8 cellular contexts compared by ENCODE assay signal in genomic region chr5:176658007-176658599, GRCh38. TPM values are rescaled to one million over a fixed set of nuclear protein-coding genes. Genes with fewer than 3 reads are reported as not detected.
DNase-seq lines count a peak whose midpoint lies in the region; ATAC-seq, FAIRE-seq and TF ChIP-seq lines count a peak whose summit lies in the region.

No MANE protein-coding gene starts in this region.

- no peaks in the 10 kb centered on the region for H3K27me3 ChIP-seq in A673 (replicated peaks; ENCODE audit: insufficient read depth, low read depth, low read length, poor library complexity)
- H3K27me3 ChIP-seq in HL-60 (ENCODE audit: insufficient read depth, poor library complexity, severe bottlenecking), result no peaks in the 10 kb centered on the region
- H3K27me3 ChIP-seq in Peyer's patch, result no peaks in the 10 kb centered on the region
- H3K27me3 ChIP-seq in fibroblast of lung (ENCODE audit: control insufficient read depth, insufficient read depth, low read length), result no peaks in the 10 kb centered on the region
- no peaks in the 10 kb centered on the region for H3K27me3 ChIP-seq in thoracic aorta (replicated peaks; ENCODE audit: insufficient read depth)

- ATAC-seq in thoracic aorta (ENCODE audit: insufficient number of reproducible peaks, low FRiP score, low read depth), result peak; percentile 65

- H3K4me3 Mint-ChIP-seq in neural crest cell, result peak overlapping the region; percentile 71

- no peaks in the 10 kb centered on the region for H4K20me1 ChIP-seq in fibroblast of lung (ENCODE audit: control insufficient read depth, extremely low read depth, insufficient read depth, low read length)

- peak overlapping the region; percentile 8 for H3K4me2 ChIP-seq in fibroblast of lung (ENCODE audit: extremely low read depth, insufficient read depth, low read length)

- CTCF ChIA-PET in A673 (lab: Charles Lee), result interaction anchor here (1.3 to 1.7 kb wide), 2 partner anchors 8 to 454 kb away, joined by 4 read pairs; no protein-coding TSS in a partner anchor

- H3K27ac Mint-ChIP-seq in neural crest cell (ENCODE audit: unreplicated experiment), result no peak overlapping the region

- H3K4me1 ChIP-seq in A673 (ENCODE audit: insufficient read depth, low read length, poor library complexity, severe bottlenecking) (no peaks in the 10 kb centered on the region), Peyer's patch (peaks cover 0 to 22% (median 17%) of the 10 kb centered on the region in 4 donors), fibroblast of lung (ENCODE audit: control insufficient read depth, extremely low read depth, insufficient read depth, low read length) (peaks cover 2% of the 10 kb centered on the region), thoracic aorta (ENCODE audit: control insufficient read depth in 1 of 2, low read depth in 2 of 2) (peaks cover 0 to 9% of the 10 kb centered on the region in 2 donors)

- H3K27ac ChIP-seq in A673 (ENCODE audit: low read depth, low read length, poor library complexity, severe bottlenecking), result no peak overlapping the region
- no peak overlapping the region for H3K27ac ChIP-seq in HL-60 (replicated peaks)
- peak overlapping the region in 1 of 4 donors; percentile 67 for H3K27ac ChIP-seq in Peyer's patch
- no peak overlapping the region for H3K27ac ChIP-seq in fibroblast of lung (ENCODE audit: insufficient read depth, low read length)
- no peak overlapping the region for H3K27ac ChIP-seq in thoracic aorta

- H3K4me3 ChIP-seq in A673 (ENCODE audit: low read depth, low read length, poor library complexity, severe bottlenecking) (no peak overlapping the region), HL-60 (replicated peaks; ENCODE audit: insufficient read depth, low read length) (no peak overlapping the region), Peyer's patch (no peak overlapping the region), fibroblast of lung (replicated peaks in 1 of 4; ENCODE audit: control extremely low read depth in 1 of 4, insufficient read depth in 1 of 4, low read depth in 3 of 4, low read length in 4 of 4) (no peak overlapping the region), thoracic aorta (no peak overlapping the region)

- TF ChIP-seq POLR2A in GM12892 (IDR thresholded peaks at IDR 0.05; ENCODE audit: low read depth, low read length), result no peak
- no peak for TF ChIP-seq POLR2A in Peyer's patch (IDR thresholded peaks at IDR 0.05)

- no peaks in the 10 kb centered on the region for H3K79me2 ChIP-seq in fibroblast of lung (ENCODE audit: control insufficient read depth, insufficient read depth, low read length)

- H3K36me3 ChIP-seq in A673 (ENCODE audit: insufficient read depth, low read length, poor library complexity, severe bottlenecking) (no peaks in the 10 kb centered on the region), Peyer's patch (peaks cover 0 to 14% (median 0%) of the 10 kb centered on the region in 3 donors), fibroblast of lung (ENCODE audit: control insufficient read depth, insufficient read depth, low read length) (peaks cover 2% of the 10 kb centered on the region), thoracic aorta (peaks cover 16% of the 10 kb centered on the region)

- H3K9me3 Mint-ChIP-seq in neural crest cell, result no peaks in the 10 kb centered on the region

- H3K36me3 Mint-ChIP-seq in neural crest cell (ENCODE audit: low read depth), result peaks cover 3% of the 10 kb centered on the region

- intact Hi-C loops in A673 (cut with micrococcal nuclease; ENCODE audit: unreplicated experiment), result loop anchor here (2.0 kb wide), 1 partner anchor 161 kb away; no protein-coding TSS in a partner anchor

- H3K4me1 Mint-ChIP-seq in neural crest cell, result peaks cover 5% of the 10 kb centered on the region

- POLR2A ChIA-PET in A673 (lab: Charles Lee; ENCODE audit: low non-redundant PET), result no interaction called here

- peak; percentile 80 for FAIRE-seq in GM12892 (lab: Jason Lieb, UNC)

- peak; percentile 79 for TF ChIP-seq CTCF in A673 (conservative IDR thresholded peaks at IDR 0.05; ENCODE audit: low read depth, low read length)
- TF ChIP-seq CTCF in HL-60 (IDR thresholded peaks at IDR 0.05; ENCODE audit: insufficient read depth, low read length), result peak; percentile 98
- peak; percentile 36 to 83 (median 74) for TF ChIP-seq CTCF in Peyer's patch (IDR thresholded peaks at IDR 0.05)
- peak; percentile 81 to 89 for TF ChIP-seq CTCF in fibroblast of lung (conservative IDR thresholded peaks at IDR 0.05 in 1 of 2, IDR thresholded peaks at IDR 0.05 in 1 of 2; ENCODE audit: low read depth in 1 of 2, low read length in 2 of 2)
- peak; percentile 85 for TF ChIP-seq CTCF in neural crest cell (conservative IDR thresholded peaks at IDR 0.05)
- peak; percentile 81 for TF ChIP-seq CTCF in thoracic aorta (IDR thresholded peaks at IDR 0.05)

- no peaks in the 10 kb centered on the region for H3K27me3 Mint-ChIP-seq in neural crest cell (ENCODE audit: low read depth)

- H3K9me3 ChIP-seq in A673 (ENCODE audit: low read depth, low read length, poor library complexity, severe bottlenecking), result no peaks in the 10 kb centered on the region
- H3K9me3 ChIP-seq in Peyer's patch, result no peaks in the 10 kb centered on the region
- H3K9me3 ChIP-seq in fibroblast of lung (ENCODE audit: control insufficient read depth, insufficient read depth, low read depth, low read length), result no peaks in the 10 kb centered on the region
- no peaks in the 10 kb centered on the region for H3K9me3 ChIP-seq in thoracic aorta

- TSS peak; percentile 70 for BruUV-seq in A673 (replicated peaks; lab: Mats Ljungman, UMichigan)

- no peak overlapping the region for H3K9ac ChIP-seq in fibroblast of lung (ENCODE audit: insufficient read depth, low read length)

- peak; percentile 61 for DNase-seq in A673 (ENCODE audit: low spot score)
- peak; percentile 67 for DNase-seq in GM12892 (ENCODE audit: insufficient read length)
- DNase-seq in HL-60 (ENCODE audit: low read depth in 1 of 2, low spot score in 1 of 2), result peak; percentile 34 to 67
- DNase-seq in Peyer's patch, result peak; percentile 65 to 85 (median 80)
- DNase-seq in activated T-helper 1 cell treated with Interleukin-2 at 50 U/mL for 16 hours (ENCODE audit: low read depth), result peak; percentile 38
- DNase-seq in fibroblast of lung (ENCODE audit: low read depth in 2 of 2), result peak; percentile 48 to 68
- peak; percentile 70 for DNase-seq in neural crest cell (ENCODE audit: low read depth, low spot score)
- no peak for DNase-seq in thoracic aorta (ENCODE audit: low spot score)

- H2AFZ ChIP-seq in fibroblast of lung (ENCODE audit: low read length), result no peak overlapping the region

RNA-seq across cellular contexts. Expression of gene TSPAN17, which starts 10.8 kb away (rescaled TPM):
- total RNA-seq in A673 (2021) (23.3 and 27.8 TPM in 2 replicates), Peyer's patch (10 to 100 TPM; 25.4 to 33.8 (median 28.7) TPM), fibroblast of lung (29.0 and 35.2 TPM in 2 replicates), neural crest cell (38.8 and 40.9 TPM in 2 replicates), thoracic aorta (10 to 100 TPM; 20.6 to 25.0 TPM)
- polyA plus RNA-seq in GM12892 (2012; ENCODE audit: missing spikeins), result 6.2 TPM
- polyA plus RNA-seq in fibroblast of lung, result 34.8 and 43.5 TPM in 2 replicates
- polyA plus RNA-seq in fibroblast of lung (2012), result 38.1 and 58.2 TPM in 2 replicates
- 44.6 and 56.7 TPM in 2 replicates for polyA minus RNA-seq in fibroblast of lung (ENCODE audit: low replicate concordance)

RNA-seq across cellular contexts. Expression of gene EIF4E1B, which starts 27.6 kb away (rescaled TPM):
- total RNA-seq in A673 (2021), result not detected in 2 replicates
- polyA plus RNA-seq in GM12892 (2012; ENCODE audit: missing spikeins), result not detected
- not detected for total RNA-seq in Peyer's patch
- total RNA-seq in fibroblast of lung, result not detected in 2 replicates
- not detected in 2 replicates for polyA plus RNA-seq in fibroblast of lung
- not detected in 2 replicates for polyA plus RNA-seq in fibroblast of lung (2012)
- polyA minus RNA-seq in fibroblast of lung (ENCODE audit: low replicate concordance), result not detected in 2 replicates
- total RNA-seq in neural crest cell, result not detected in 2 replicates
- not detected for total RNA-seq in thoracic aorta

RNA-seq across cellular contexts. Expression of gene SNCB, which starts 27.8 kb away (rescaled TPM):
- total RNA-seq in A673 (2021), result not detected in 2 replicates
- not detected for polyA plus RNA-seq in GM12892 (2012; ENCODE audit: missing spikeins)
- total RNA-seq in Peyer's patch, result not detected
- 0.17 TPM in 1 of 2 replicates, not detected in the other for total RNA-seq in fibroblast of lung
- polyA plus RNA-seq in fibroblast of lung, result 0.22 and 2.3 TPM in 2 replicates
- polyA plus RNA-seq in fibroblast of lung (2012), result 0.17 and 3.5 TPM in 2 replicates
- 1.1 TPM in 1 of 2 replicates, not detected in the other for polyA minus RNA-seq in fibroblast of lung (ENCODE audit: low replicate concordance)
- 0.40 and 0.96 TPM in 2 replicates for total RNA-seq in neural crest cell
- not detected for total RNA-seq in thoracic aorta

RNA-seq across cellular contexts. Expression of gene GPRIN1, which starts 48.1 kb away (rescaled TPM):
- total RNA-seq in A673 (2021), result 16.7 and 18.9 TPM in 2 replicates
- polyA plus RNA-seq in GM12892 (2012; ENCODE audit: missing spikeins), result 1.6 TPM
- total RNA-seq in Peyer's patch, result 1 to 10 TPM in 2 of 4 donors, under 1 TPM in 2; 0.83 to 1.9 (median 1.2) TPM
- total RNA-seq in fibroblast of lung, result 4.9 and 6.3 TPM in 2 replicates
- polyA plus RNA-seq in fibroblast of lung, result 1.9 and 5.0 TPM in 2 replicates
- 4.0 and 10.0 TPM in 2 replicates for polyA plus RNA-seq in fibroblast of lung (2012)
- polyA minus RNA-seq in fibroblast of lung (ENCODE audit: low replicate concordance), result 2.1 and 12.3 TPM in 2 replicates
- total RNA-seq in neural crest cell, result 35.9 and 39.0 TPM in 2 replicates
- 1 to 10 TPM in 1 of 2 donors, under 1 TPM in 1; 0.27 to 2.0 TPM for total RNA-seq in thoracic aorta
